In genomic region chr11:94814238-94814976, GRCh38 we compare ENCODE assay signal across 19 cellular contexts. TPM values are rescaled to one million over a fixed set of nuclear protein-coding genes. Genes with fewer than 3 reads are reported as not detected.
A peak's percentile ranks its signal among the peaks of the same experiment; 100 is the strongest.
DNase-seq lines count a peak whose midpoint lies in the region; ATAC-seq and TF ChIP-seq lines count a peak whose summit lies in the region.
"Had no signal": no experiment of that assay in that cellular context is flagged by ENCODE, and none has a peak within 500 bp of the region (broad histone marks: within the 10 kb centered on the region; RNA-seq: fewer than 3 reads in every experiment).

No MANE protein-coding gene starts in this region.

- H3K9me2 ChIP-seq in PC-9 (ENCODE audit: insufficient read depth) = no peaks in the 10 kb centered on the region

- no peak overlapping the region for H3K27ac Mint-ChIP-seq in endothelial cell (ENCODE audit: unreplicated experiment)
- H3K27ac Mint-ChIP-seq: activated CD4-positive, alpha-beta T cell treated with anti-CD3 and anti-CD28 coated beads for 36 hours; activated T-helper 2 cell treated with anti-CD3 and anti-CD28 coated beads, Interferon-gamma antibody, Interleukin-2, Interleukin-4, amounts not matched to agents 10 μg/mL and 5 μg/mL and 100 μg/mL, durations not matched to agents 14 hours and 24 hours and 36 hours; CD14-positive monocyte; T-cell had no signal

- BruUV-seq in PC-9 (replicated peaks; lab: Mats Ljungman, UMichigan) = no TSS peak

- H3K4me3 Mint-ChIP-seq in endothelial cell (ENCODE audit: unreplicated experiment) = peak overlapping the region; percentile 63
- H3K4me3 Mint-ChIP-seq: activated CD4-positive, alpha-beta T cell treated with anti-CD3 and anti-CD28 coated beads for 36 hours; CD14-positive monocyte; T-cell had no signal

- H3K27me3 ChIP-seq in PC-9 (ENCODE audit: insufficient read depth, low read depth) = no peaks in the 10 kb centered on the region
- H3K27me3 ChIP-seq in right lobe of liver = no peaks in the 10 kb centered on the region
- no peaks in the 10 kb centered on the region for H3K27me3 ChIP-seq in smooth muscle cell (ENCODE audit: low read depth)

- H2AFZ ChIP-seq in PC-9 (no peak overlapping the region), smooth muscle cell (ENCODE audit: low read depth) (no peak overlapping the region)

- peaks cover 2% of the 10 kb centered on the region for H3K27me3 Mint-ChIP-seq in endothelial cell (ENCODE audit: unreplicated experiment)

- POLR2A ChIA-PET in PC-9 (lab: Charles Lee; ENCODE audit: unreplicated experiment) = interaction anchor here (0.7 kb wide), 1 partner anchor 185 kb away, joined by 4 read pairs; no protein-coding TSS in a partner anchor

- peaks cover 33% of the 10 kb centered on the region for H3K9me3 ChIP-seq in PC-9 (ENCODE audit: insufficient read depth, low read depth)
- no peaks in the 10 kb centered on the region for H3K9me3 ChIP-seq in right lobe of liver
- peaks cover 4% of the 10 kb centered on the region for H3K9me3 ChIP-seq in smooth muscle cell (replicated peaks; ENCODE audit: low read depth)

- H4K20me1 ChIP-seq in PC-9 (ENCODE audit: insufficient read depth) (no peaks in the 10 kb centered on the region), smooth muscle cell (ENCODE audit: low read depth) (peaks cover 20% of the 10 kb centered on the region)

- no peak for TF ChIP-seq POLR2A in right lobe of liver (IDR thresholded peaks at IDR 0.05)

- H3K27ac ChIP-seq in PC-9 (no peak overlapping the region), right lobe of liver (peak overlapping the region; percentile 29 to 68 (median 46)), smooth muscle cell (ENCODE audit: low read depth) (peak overlapping the region; percentile 71)

- H3K4me1 ChIP-seq in PC-9 (replicated peaks; ENCODE audit: insufficient read depth) (no peaks in the 10 kb centered on the region), right lobe of liver (peaks cover 0 to 20% (median 14%) of the 10 kb centered on the region in 4 donors), smooth muscle cell (ENCODE audit: low read depth) (peaks cover 3% of the 10 kb centered on the region)

- H3F3A ChIP-seq in PC-9 (ENCODE audit: insufficient read depth, low read depth) (peaks cover 41% of the 10 kb centered on the region), smooth muscle cell (ENCODE audit: low read depth) (peaks cover 9% of the 10 kb centered on the region)

- no peaks in the 10 kb centered on the region for H3K4me1 Mint-ChIP-seq in endothelial cell (ENCODE audit: unreplicated experiment)
- H3K4me1 Mint-ChIP-seq: activated CD4-positive, alpha-beta T cell treated with anti-CD3 and anti-CD28 coated beads for 36 hours; T-cell had no signal

- no peak for TF ChIP-seq CTCF in PC-9 (conservative IDR thresholded peaks at IDR 0.05)
- TF ChIP-seq CTCF in endothelial cell (IDR thresholded peaks at IDR 0.05; ENCODE audit: unreplicated experiment) = no peak
- no peak for TF ChIP-seq CTCF in right lobe of liver (IDR thresholded peaks at IDR 0.05)
- no peak for TF ChIP-seq CTCF in smooth muscle cell (IDR thresholded peaks at IDR 0.05; ENCODE audit: borderline replicate concordance, insufficient read depth, poor library complexity, severe bottlenecking)

- intact Hi-C loops in PC-9 (cut with micrococcal nuclease; ENCODE audit: unreplicated experiment) = no loop called here
- intact Hi-C loops in right lobe of liver (cut with DNase I) = no loop called here

- DNase-seq in PC-9 (no peak), endothelial cell (ENCODE audit: low spot score) (no peak), right lobe of liver (no peak), smooth muscle cell (lab: John Stamatoyannopoulos, UW; ENCODE audit: unreplicated experiment) (no peak), midbrain (lab: John Stamatoyannopoulos, UW) (no peak), GM19238 (ENCODE audit: insufficient read length, low spot score) (no peak)
- DNase-seq in activated T-cell treated with anti-CD3 and anti-CD28 coated beads, Interleukin-2, amount 50 U/mL, for 48 hours = no peak
- DNase-seq: activated CD4-positive, alpha-beta T cell treated with anti-CD3 and anti-CD28 coated beads for 36 hours; dermis blood vessel endothelial cell; foreskin melanocyte; kidney glomerular epithelial cell; NCI-H1436 treated with DMSO at 0.1 percent for 48 hours; NCI-H526 treated with DMSO at 0.1 percent for 48 hours; SHP77 treated with DMSO at 0.1 percent for 48 hours; T-cell had no signal

- CTCF ChIA-PET in PC-9 (lab: Charles Lee) = no interaction called here

- no peak overlapping the region for H3K4me2 ChIP-seq in PC-9
- no peak overlapping the region for H3K4me2 ChIP-seq in smooth muscle cell

- H3K9me3 Mint-ChIP-seq in endothelial cell (ENCODE audit: unreplicated experiment) = no peaks in the 10 kb centered on the region

- no peak overlapping the region for H3K9ac ChIP-seq in smooth muscle cell (ENCODE audit: low read depth)

- H3K36me3 Mint-ChIP-seq in endothelial cell (ENCODE audit: low read depth, unreplicated experiment) = peaks cover 47% of the 10 kb centered on the region
- H3K36me3 Mint-ChIP-seq: T-cell had no signal

- H3K4me3 ChIP-seq in PC-9 = 0 out of 2 replicates have a peak overlapping the region, but pooled peaks have one; percentile 13
- H3K4me3 ChIP-seq in right lobe of liver = no peak overlapping the region
- no peak overlapping the region for H3K4me3 ChIP-seq in smooth muscle cell
- H3K4me3 ChIP-seq: GM12878 had no signal

- H3K79me2 ChIP-seq in PC-9 (ENCODE audit: low read depth) = peaks cover 84% of the 10 kb centered on the region
- peaks cover 79% of the 10 kb centered on the region for H3K79me2 ChIP-seq in smooth muscle cell (ENCODE audit: low read depth)

- 14% methylated on average over 7 of the region's 7 CpGs for WGBS in right lobe of liver (ENCODE audit: insufficient coverage, low coverage, low lambda C conversion rate, missing lambda C conversion rate)
- WGBS in smooth muscle cell (ENCODE audit: low lambda C conversion rate) = 81% methylated on average over 7 of the region's 7 CpGs

- ATAC-seq in right lobe of liver (peak; percentile 89 to 94 (median 92)), HG03378 (IDR thresholded peaks at IDR 0.05; ENCODE audit: unreplicated experiment) (no peak)
- ATAC-seq: activated CD4-positive, alpha-beta T cell treated with anti-CD3 and anti-CD28 coated beads for 36 hours; GM12878; T-cell had no signal

- H3K36me3 ChIP-seq in PC-9 (ENCODE audit: low read depth) (peaks cover 75% of the 10 kb centered on the region), right lobe of liver (peaks cover 0 to 5% (median 0%) of the 10 kb centered on the region in 4 donors), smooth muscle cell (ENCODE audit: low read depth) (peaks cover 25% of the 10 kb centered on the region)

RNA-seq across cellular contexts. Expression of gene AMOTL1, which starts 46.3 kb away (rescaled TPM):
- total RNA-seq in PC-9 (2021) (48.0 and 60.5 TPM in 2 replicates), endothelial cell (ENCODE audit: unreplicated experiment) (35.9 TPM), right lobe of liver (10 to 100 TPM in 4 of 6 experiments, 1 to 10 TPM in 2; 7.4 to 43.8 (median 17.3) TPM), smooth muscle cell (61.0 and 63.5 TPM in 2 replicates)
- 23.4 and 23.8 TPM in 2 replicates for polyA plus RNA-seq in smooth muscle cell
